Comparison of ENCODE assay signal across 2 cellular contexts in genomic region chr1:771449-771848, GRCh38.
DNase-seq lines count a peak whose midpoint lies in the region; ATAC-seq and TF ChIP-seq lines count a peak whose summit lies in the region.
"Not testable (repeated sequence)": the region's sequence is repeated elsewhere in the genome, so short reads cannot be mapped to it uniquely, and the experiment has no call there.

No MANE protein-coding gene starts in this region.

- not testable (repeated sequence) for H3K9me3 ChIP-seq in right lobe of liver

- not testable (repeated sequence) for H3K4me3 ChIP-seq in right lobe of liver

- not testable (repeated sequence) for H3K4me1 ChIP-seq in right lobe of liver

- DNase-seq in left lobe of liver (ENCODE audit: low spot score) (peak; percentile 51), right lobe of liver (peak in 2 of 3 donors; percentile 46 to 56)

- intact Hi-C loops in right lobe of liver (cut with DNase I): not testable (repeated sequence)

- H3K27me3 ChIP-seq in right lobe of liver: not testable (repeated sequence)

- not testable (repeated sequence) for TF ChIP-seq POLR2A in right lobe of liver (IDR thresholded peaks at IDR 0.05)

- WGBS in right lobe of liver (ENCODE audit: insufficient coverage, low coverage, low lambda C conversion rate, missing lambda C conversion rate): 70% methylated on average over 2 of the region's 8 CpGs

- not testable (repeated sequence) for H3K27ac ChIP-seq in right lobe of liver

- not testable (repeated sequence) for TF ChIP-seq CTCF in right lobe of liver (IDR thresholded peaks at IDR 0.05)

- not testable (repeated sequence) for ATAC-seq in left lobe of liver, right lobe of liver

- not testable (repeated sequence) for H3K36me3 ChIP-seq in right lobe of liver
